Comparison of ENCODE assay signal across 30 cellular contexts in genomic region chr1:11169202-11169601, GRCh38. TPM values are rescaled to one million over a fixed set of nuclear protein-coding genes. Genes with fewer than 3 reads are reported as not detected.
"Had no signal": no experiment of that assay in that cellular context is flagged by ENCODE, and none has a peak within 500 bp of the region (broad histone marks: within the 10 kb centered on the region; RNA-seq: fewer than 3 reads in every experiment).

No MANE protein-coding gene starts in this region.

- H3K27me3 ChIP-seq: SJCRH30 had no signal

- H3K4me1 ChIP-seq: SJCRH30 had no signal

- H3K9ac ChIP-seq: KMS-11 had no signal

- FAIRE-seq: TTC549 had no signal

- H3K27ac ChIP-seq: KMS-11, SJCRH30, SK-N-MC had no signal

- H3K4me3 ChIP-seq: SJCRH30, SK-N-MC had no signal

- DNase-seq: activated CD4-positive, alpha-beta memory T cell treated with anti-CD3 and anti-CD28 coated beads for 36 hours; activated CD4-positive, alpha-beta T cell treated with anti-CD3 and anti-CD28 coated beads for 36 hours; activated CD4-positive, alpha-beta T cell treated with anti-CD3 and anti-CD28 coated beads, Interleukin-2, amount 10 ng/mL, durations not matched to agents 7 days and 5 days; activated CD8-positive, alpha-beta memory T cell treated with anti-CD3 and anti-CD28 coated beads, Interleukin-2, amount 50 U/mL, for 4 hours; activated effector memory CD4-positive, alpha-beta T cell treated with Interleukin-2 at 50 U/mL for 16 hours; activated naive CD4-positive, alpha-beta T cell treated with anti-CD3 and anti-CD28 coated beads, Interleukin-2, amount 10 ng/mL, durations not matched to agents 7 days and 5 days; activated naive CD8-positive, alpha-beta T cell treated with anti-CD3 and anti-CD28 coated beads, Interleukin-2, amount 50 U/mL, for 24 hours; activated T-cell treated with anti-CD3 and anti-CD28 coated beads, Interleukin-2, amount 50 U/mL, for 48 hours; anterior cingulate cortex; central memory CD4-positive, alpha-beta T cell; MM.1S; MV-4-11; NCI-H1092; NCI-H1436 treated with DMSO at 0.1 percent for 48 hours; NCI-H1694 treated with DMSO at 0.1 percent for 48 hours; NCI-H2029; NCI-H345; NCI-H524 treated with DMSO at 0.1 percent for 48 hours; NCI-H748 treated with DMSO at 0.1 percent for 48 hours; NK-92 treated with Interleukin-12 subunit alpha and Interleukin-12 subunit beta, amount 100 ng/mL, for 24 hours; PC-3; Right ventricle myocardium superior; SJCRH30 had no signal

- ATAC-seq: activated CD4-positive, alpha-beta T cell treated with anti-CD3 and anti-CD28 coated beads for 36 hours; activated CD4-positive, CD25-positive, alpha-beta regulatory T cell treated with anti-CD3 and anti-CD28 coated beads, Interleukin-2, amount 50 U/mL, for 24 hours; activated naive CD8-positive, alpha-beta T cell treated with anti-CD3 and anti-CD28 coated beads, Interleukin-2, amount 50 U/mL, for 24 hours; PC-3; WTC11 had no signal

- H3K4me2 ChIP-seq: KMS-11 had no signal

RNA-seq across cellular contexts. Expression of gene ANGPTL7, which starts 20.0 kb away (rescaled TPM):
- total RNA-seq: activated CD4-positive, alpha-beta memory T cell treated with anti-CD3 and anti-CD28 coated beads for 36 hours; activated CD4-positive, alpha-beta T cell treated with anti-CD3 and anti-CD28 coated beads for 36 hours; activated CD4-positive, alpha-beta T cell treated with anti-CD3 and anti-CD28 coated beads, Interleukin-2, amount 10 ng/mL, durations not matched to agents 7 days and 5 days; LHCN-M2; NCI-H460; PC-3; SJCRH30; WTC11 had no signal
